8 cellular contexts compared by ENCODE assay signal in the genomic region with DNA sequence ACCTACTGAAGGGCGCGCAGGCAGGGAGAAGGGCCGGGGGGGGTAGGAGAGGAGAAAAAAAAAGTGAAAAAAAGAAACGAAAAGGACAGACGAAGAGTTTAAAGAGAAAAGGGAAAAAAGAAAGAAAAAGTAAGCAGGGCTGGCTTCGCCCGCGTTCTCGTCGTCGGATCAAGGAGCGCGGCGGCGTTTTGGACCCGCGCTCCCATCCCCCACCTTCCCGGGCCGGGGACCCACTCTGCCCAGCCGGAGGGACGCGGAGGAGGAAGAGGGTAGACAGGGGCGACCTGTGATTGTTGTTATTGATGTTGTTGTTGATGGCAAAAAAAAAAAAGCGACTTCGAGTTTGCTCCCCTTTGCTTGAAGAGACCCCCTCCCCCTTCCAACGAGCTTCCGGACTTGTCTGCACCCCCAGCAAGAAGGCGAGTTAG. TPM values are rescaled to one million over a fixed set of nuclear protein-coding genes. Genes with fewer than 3 reads are reported as not detected.
DNase-seq lines count a peak whose midpoint lies in the region; ATAC-seq and TF ChIP-seq lines count a peak whose summit lies in the region.

No MANE protein-coding gene starts in this region.

- H3K4me1 Mint-ChIP-seq in activated CD4-positive, alpha-beta T cell treated with anti-CD3 and anti-CD28 coated beads, Interleukin-2, amount 10 ng/mL, durations not matched to agents 7 days and 5 days = peaks cover 27% of the 10 kb centered on the region

- CTCF ChIA-PET in activated CD4-positive, alpha-beta T cell treated with anti-CD3 and anti-CD28 coated beads, Interleukin-2, amount 10 ng/mL, durations not matched to agents 7 days and 5 days (lab: Charles Lee) = no interaction called here

- peaks cover 45% of the 10 kb centered on the region for H3K27me3 Mint-ChIP-seq in activated CD4-positive, alpha-beta T cell treated with anti-CD3 and anti-CD28 coated beads, Interleukin-2, amount 10 ng/mL, durations not matched to agents 7 days and 5 days

- peak overlapping the region; percentile 83 for H3K4me3 ChIP-seq in SK-N-MC

- POLR2A ChIA-PET in activated CD4-positive, alpha-beta T cell treated with anti-CD3 and anti-CD28 coated beads, Interleukin-2, amount 10 ng/mL, durations not matched to agents 7 days and 5 days (lab: Charles Lee) = no interaction called here

- no peak for ATAC-seq in foreskin keratinocyte
- no peak for ATAC-seq in sciatic nerve

- H3K4me3 Mint-ChIP-seq in activated CD4-positive, alpha-beta T cell treated with anti-CD3 and anti-CD28 coated beads, Interleukin-2, amount 10 ng/mL, durations not matched to agents 7 days and 5 days = peak overlapping the region; percentile 79

- H3K27me3 ChIP-seq in foreskin keratinocyte = no peaks in the 10 kb centered on the region

- peak overlapping the region; percentile 86 for H3K27ac Mint-ChIP-seq in activated CD4-positive, alpha-beta T cell treated with anti-CD3 and anti-CD28 coated beads, Interleukin-2, amount 10 ng/mL, durations not matched to agents 7 days and 5 days

- H3K36me3 ChIP-seq in SK-N-MC (ENCODE audit: insufficient read depth, low read length) = peaks cover 27% of the 10 kb centered on the region

- no peaks in the 10 kb centered on the region for H3K9me3 ChIP-seq in SK-N-MC (ENCODE audit: low read depth, low read length)

- intact Hi-C loops in sciatic nerve (cut with DNase I) = no loop called here

- H3K4me1 ChIP-seq in foreskin keratinocyte = peaks cover 9% of the 10 kb centered on the region

- DNase-seq in activated CD4-positive, alpha-beta T cell treated with anti-CD3 and anti-CD28 coated beads, Interleukin-2, amount 10 ng/mL, durations not matched to agents 7 days and 5 days = peak; percentile 12
- no peak for DNase-seq in activated CD4-positive, alpha-beta T cell treated with anti-CD3 and anti-CD28 coated beads, Interleukin-2, amount 50 U/mL, for 1 hour
- DNase-seq in SK-N-MC (ENCODE audit: low read depth, low spot score) = no peak
- no peak for DNase-seq in foreskin keratinocyte
- DNase-seq in sciatic nerve (ENCODE audit: low spot score) = peak; percentile 63
- DNase-seq in NK-92 (lab: John Stamatoyannopoulos, UW; ENCODE audit: unreplicated experiment) = no peak
- DNase-seq in SIG-M5 treated with dmso at 0.1 percent for 504 hours (lab: John Stamatoyannopoulos, UW; ENCODE audit: unreplicated experiment) = no peak
- no peak for DNase-seq in NCI-H187 treated with DMSO at 0.1 percent for 48 hours (lab: John Stamatoyannopoulos, UW)

- H3K9ac ChIP-seq in SK-N-MC (ENCODE audit: insufficient read length) = peak overlapping the region; percentile 80

- no peaks in the 10 kb centered on the region for H3K9me3 Mint-ChIP-seq in activated CD4-positive, alpha-beta T cell treated with anti-CD3 and anti-CD28 coated beads, Interleukin-2, amount 10 ng/mL, durations not matched to agents 7 days and 5 days

- peaks cover 5% of the 10 kb centered on the region for H3K36me3 Mint-ChIP-seq in activated CD4-positive, alpha-beta T cell treated with anti-CD3 and anti-CD28 coated beads, Interleukin-2, amount 10 ng/mL, durations not matched to agents 7 days and 5 days (ENCODE audit: low read depth)

- H3K27ac ChIP-seq in SK-N-MC (no peak overlapping the region), foreskin keratinocyte (peak overlapping the region; percentile 92)

- TF ChIP-seq CTCF in foreskin keratinocyte (conservative IDR thresholded peaks at IDR 0.05) = no peak

RNA-seq across cellular contexts. Expression of a gene that starts 2.4 kb away (rescaled TPM):
- 1 to 10 TPM; 1.4 TPM for total RNA-seq in activated CD4-positive, alpha-beta T cell treated with anti-CD3 and anti-CD28 coated beads, Interleukin-2, amount 10 ng/mL, durations not matched to agents 7 days and 5 days
- total RNA-seq in foreskin keratinocyte (12.0 and 24.2 TPM in 2 replicates), sciatic nerve (18.6 TPM)
- 5.5 and 9.6 TPM in 2 replicates for polyA plus RNA-seq in foreskin keratinocyte

Comparison
In these comparisons a context has a peak if more than half of its experiments do, and no peak if none do; other contexts are left out.
1. DNase-seq: peak in activated CD4-positive, alpha-beta T cell treated with anti-CD3 and anti-CD28 coated beads, Interleukin-2, amount 10 ng/mL, durations not matched to agents 7 days and 5 days (single experiment) and sciatic nerve (single experiment); none in activated CD4-positive, alpha-beta T cell treated with anti-CD3 and anti-CD28 coated beads, Interleukin-2, amount 50 U/mL, for 1 hour (single experiment), SK-N-MC (single experiment), foreskin keratinocyte (0 of 2), NK-92 (single experiment), SIG-M5 treated with dmso at 0.1 percent for 504 hours (single experiment) and NCI-H187 treated with DMSO at 0.1 percent for 48 hours (single experiment).